Comparison of ENCODE assay signal across 12 cellular contexts in the genomic region with DNA sequence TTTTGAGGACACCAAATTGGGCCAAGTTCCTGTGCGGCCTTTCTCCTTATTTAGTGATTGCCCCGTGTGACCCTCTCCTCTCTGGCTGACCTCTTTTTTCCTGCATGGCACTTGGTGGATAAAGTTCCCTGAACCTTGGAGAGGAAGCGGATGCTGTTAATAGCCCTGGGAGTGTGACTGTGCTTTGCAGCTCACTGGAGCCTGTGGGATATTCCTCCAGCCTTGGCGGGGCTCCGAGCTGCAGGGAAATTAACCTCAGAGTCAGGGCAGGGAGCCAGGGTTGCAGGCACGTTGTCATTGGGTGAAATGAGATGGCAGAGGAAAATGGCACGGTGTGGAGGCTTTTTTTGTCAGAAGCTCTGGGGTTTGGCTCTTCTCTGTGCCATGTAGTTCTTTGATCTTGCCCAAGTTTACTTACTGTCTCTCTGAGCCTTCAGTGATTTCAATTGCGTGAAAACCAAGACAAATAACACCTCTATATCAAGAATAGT. TPM values are rescaled to one million over a fixed set of nuclear protein-coding genes. Genes with fewer than 3 reads are reported as not detected.
DNase-seq lines count a peak whose midpoint lies in the region; ATAC-seq and TF ChIP-seq lines count a peak whose summit lies in the region.
"Had no signal": no experiment of that assay in that cellular context is flagged by ENCODE, and none has a peak within 500 bp of the region (broad histone marks: within the 10 kb centered on the region; RNA-seq: fewer than 3 reads in every experiment).

No MANE protein-coding gene starts in this region.

- peak overlapping the region; percentile 34; the same call in 1 of the 2 replicates for H2AK5ac ChIP-seq in IMR-90 (ENCODE audit: low read depth, low read length)

- DNase-seq in IMR-90 (peak; percentile 60), dermis microvascular lymphatic vessel endothelial cell (ENCODE audit: low read depth in 2 of 2) (peak; percentile 84 to 90), left kidney (ENCODE audit: low read depth, low spot score) (peak; percentile 55), testis (peak; percentile 42), spleen (no peak), SW480 (ENCODE audit: low spot score) (no peak), COLO668 (lab: John Stamatoyannopoulos, UW; ENCODE audit: unreplicated experiment) (no peak)
- DNase-seq: activated CD8-positive, alpha-beta memory T cell treated with anti-CD3 and anti-CD28 coated beads, Interleukin-2, amount 50 U/mL, for 48 hours; NCI-H187; stimulated activated CD4-positive, alpha-beta T cell treated with anti-CD3 and anti-CD28 coated beads, Interleukin-2, amount 100 ng/mL, for 24 hours had no signal

- no peaks in the 10 kb centered on the region for H3K9me3 ChIP-seq in IMR-90 (ENCODE audit: control insufficient read depth, insufficient read depth, low read length)
- H3K9me3 ChIP-seq in testis: no peaks in the 10 kb centered on the region
- H3K9me3 ChIP-seq in spleen: no peaks in the 10 kb centered on the region

- TF ChIP-seq CTCF in IMR-90 (conservative IDR thresholded peaks at IDR 0.05; ENCODE audit: low read depth, low read length) (no peak), testis (IDR thresholded peaks at IDR 0.05) (no peak), spleen (IDR thresholded peaks at IDR 0.05 in 8 of 11, conservative IDR thresholded peaks at IDR 0.05 in 3 of 11) (no peak)

- ATAC-seq in IMR-90 (ENCODE audit: low read depth) (no peak), GM21367 (IDR thresholded peaks at IDR 0.05; ENCODE audit: unreplicated experiment) (no peak)

- 20% methylated on average over 1 of the region's 8 CpGs; no CpG with 5 or more reads in 1 of the 2 experiments for WGBS in IMR-90 (ENCODE audit: extremely low coverage in 2 of 2, insufficient read length in 1 of 2), 2 experiments
- 14 to 33% methylated on average over 8 of the region's 8 CpGs for WGBS in testis, 2 donors
- WGBS in spleen, 5 donors: 23 to 42% (median 35%) methylated on average over 8 of the region's 8 CpGs

- peak overlapping the region; percentile 91 for H3K4ac ChIP-seq in IMR-90 (ENCODE audit: low read depth, low read length)

- H3K4me2 ChIP-seq in IMR-90 (ENCODE audit: low read depth, low read length): no peak overlapping the region; the same call in 1 of the 2 replicates

- TF ChIP-seq POLR2A in IMR-90 (IDR thresholded peaks at IDR 0.05; ENCODE audit: low read depth, low read length): no peak
- no peak for TF ChIP-seq POLR2A in testis (IDR thresholded peaks at IDR 0.05)
- no peak for TF ChIP-seq POLR2A in spleen (IDR thresholded peaks at IDR 0.05)

- BruUV-seq in IMR-90 (replicated peaks; lab: Mats Ljungman, UMichigan): no TSS peak

- POLR2A ChIA-PET in IMR-90 (lab: Charles Lee; ENCODE audit: unreplicated experiment): no interaction called here

- no peak for TF ChIP-seq RAD21 in IMR-90 (IDR thresholded peaks at IDR 0.05; ENCODE audit: low read length)

- in situ Hi-C loops in IMR-90 (cut with MboI; ENCODE audit: low sequenced_read_pairs): no loop called here

- CTCF ChIA-PET in IMR-90 (lab: Yijun Ruan, JAX): no interaction called here

- H2BK15ac ChIP-seq in IMR-90 (ENCODE audit: low read depth, low read length): peak overlapping the region; percentile 94; the same call in 2 of the 3 replicates

- H2BK5ac ChIP-seq in IMR-90 (ENCODE audit: low read depth, low read length, poor library complexity, severe bottlenecking): peak overlapping the region; percentile 65

- H2AK9ac ChIP-seq in IMR-90 (replicated peaks; ENCODE audit: low read depth, low read length, poor library complexity): peak overlapping the region; percentile 12

- peak overlapping the region; percentile 81 for H2BK120ac ChIP-seq in IMR-90 (ENCODE audit: low read depth, low read length)

- H3K27me3 ChIP-seq in IMR-90 (ENCODE audit: control insufficient read depth, insufficient read depth, low read length): no peaks in the 10 kb centered on the region
- H3K27me3 ChIP-seq in testis: no peaks in the 10 kb centered on the region
- peaks cover 0 to 39% (median 0%) of the 10 kb centered on the region in 7 donors for H3K27me3 ChIP-seq in spleen (replicated peaks in 1 of 7)

- no peaks in the 10 kb centered on the region for H3K79me1 ChIP-seq in IMR-90 (ENCODE audit: low read depth in 1 of 2, low read length in 2 of 2)

- peak overlapping the region; percentile 46; the same call in 1 of the 2 replicates for H3K9ac ChIP-seq in IMR-90 (ENCODE audit: low read depth, low read length)

- intact Hi-C loops in IMR-90 (cut with micrococcal nuclease): loop anchor here (5.0 kb wide), 3 partner anchors 197 to 488 kb away; no protein-coding TSS in a partner anchor
- intact Hi-C loops in testis (cut with DNase I; ENCODE audit: low total_unique reads): no loop called here
- intact Hi-C loops in spleen (cut with DNase I; ENCODE audit: low total_unique reads): no loop called here

- dilution Hi-C loops in IMR-90 (cut with HindIII; ENCODE audit: low sequenced_read_pairs, unreplicated experiment): no loop called here

- peaks cover 16% of the 10 kb centered on the region for H3K9me1 ChIP-seq in IMR-90 (ENCODE audit: insufficient read depth, low read length)

- H4K20me1 ChIP-seq in IMR-90 (ENCODE audit: insufficient read depth, low read length): no peaks in the 10 kb centered on the region

- peak overlapping the region; percentile 92 for H2BK20ac ChIP-seq in IMR-90 (ENCODE audit: low read depth, low read length)

- peak overlapping the region; percentile 79 for H4K91ac ChIP-seq in IMR-90 (ENCODE audit: insufficient read depth, low read depth, low read length)

- peaks cover 23% of the 10 kb centered on the region for H3K4me1 ChIP-seq in IMR-90 (ENCODE audit: control insufficient read depth, insufficient read depth, low read length)
- H3K4me1 ChIP-seq in testis: peaks cover 14% of the 10 kb centered on the region
- H3K4me1 ChIP-seq in spleen: peaks cover 0 to 13% (median 4%) of the 10 kb centered on the region in 6 donors

- H4K8ac ChIP-seq in IMR-90 (ENCODE audit: low read depth in 2 of 2, low read length in 2 of 2): peak overlapping the region; percentile 65 to 88

- H3K14ac ChIP-seq in IMR-90 (replicated peaks; ENCODE audit: low read depth, low read length): peak overlapping the region; percentile 61

- peak overlapping the region; percentile 95 for H3K18ac ChIP-seq in IMR-90 (ENCODE audit: low read depth, low read length)

- H3K56ac ChIP-seq in IMR-90 (ENCODE audit: extremely low read depth, insufficient read depth, low read length): peak overlapping the region; percentile 34; the same call in 1 of the 2 replicates

- peak overlapping the region; percentile 93 for H4K5ac ChIP-seq in IMR-90 (ENCODE audit: low read depth, low read length)

- peak overlapping the region; percentile 59; the same call in 1 of the 2 replicates for H3K23ac ChIP-seq in IMR-90 (ENCODE audit: low read depth, low read length)

- H3K27ac ChIP-seq in IMR-90 (ENCODE audit: insufficient read depth, low read length): peak overlapping the region; percentile 66; the same call in 1 of the 2 replicates
- no peak overlapping the region for H3K27ac ChIP-seq in testis
- peak overlapping the region in 2 of 8 donors; percentile 22 to 74 for H3K27ac ChIP-seq in spleen

- H3K4me3 ChIP-seq in IMR-90 (ENCODE audit: insufficient read depth, low read depth, low read length): no peak overlapping the region
- H3K4me3 ChIP-seq in testis: no peak overlapping the region
- H3K4me3 ChIP-seq in spleen: no peak overlapping the region

- H3K36me3 ChIP-seq in IMR-90 (ENCODE audit: control insufficient read depth, insufficient read depth, low read length): no peaks in the 10 kb centered on the region
- H3K36me3 ChIP-seq in testis (ENCODE audit: low read depth, missing control alignments): no peaks in the 10 kb centered on the region
- H3K36me3 ChIP-seq in spleen: no peaks in the 10 kb centered on the region

- peak overlapping the region; percentile 78 for H2AFZ ChIP-seq in IMR-90 (replicated peaks; ENCODE audit: low read length, poor library complexity)

TF ChIP-seq in IMR-90, 13 proteins besides CTCF, POLR2A, EP300 and RAD21:
- TF ChIP-seq RFX5 (IDR thresholded peaks at IDR 0.05; ENCODE audit: low read depth, low read length) (no peak), MAFK (IDR thresholded peaks at IDR 0.05; ENCODE audit: low read depth, low read length) (no peak), CEBPB (IDR thresholded peaks at IDR 0.05; ENCODE audit: low read depth, low read length) (peak; percentile 88), BHLHE40 (IDR thresholded peaks at IDR 0.05; ENCODE audit: low read depth, low read length) (no peak)
- TF ChIP-seq, protein P1, sequence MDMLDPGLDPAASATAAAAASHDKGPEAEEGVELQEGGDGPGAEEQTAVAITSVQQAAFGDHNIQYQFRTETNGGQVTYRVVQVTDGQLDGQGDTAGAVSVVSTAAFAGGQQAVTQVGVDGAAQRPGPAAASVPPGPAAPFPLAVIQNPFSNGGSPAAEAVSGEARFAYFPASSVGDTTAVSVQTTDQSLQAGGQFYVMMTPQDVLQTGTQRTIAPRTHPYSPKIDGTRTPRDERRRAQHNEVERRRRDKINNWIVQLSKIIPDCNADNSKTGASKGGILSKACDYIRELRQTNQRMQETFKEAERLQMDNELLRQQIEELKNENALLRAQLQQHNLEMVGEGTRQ (IDR thresholded peaks at IDR 0.05; ENCODE audit: low read depth, low read length): no peak

RNA-seq across cellular contexts. Expression of a gene that starts 1.0 kb away (rescaled TPM):
- total RNA-seq in IMR-90 (2012; rRNA removed): not detected in 2 replicates
- polyA plus RNA-seq in IMR-90 (2012; rRNA removed): not detected in 2 replicates
- not detected in 2 replicates for polyA plus RNA-seq in IMR-90 (2012; cell fraction: cytosol; rRNA removed)
- polyA plus RNA-seq in IMR-90 (2012; cell fraction: nucleus; rRNA removed; ENCODE audit: low replicate concordance): not detected in 2 replicates
- total RNA-seq in dermis microvascular lymphatic vessel endothelial cell: not detected in 2 replicates
- under 1 TPM; 0.12 to 0.71 TPM for total RNA-seq in testis
- polyA plus RNA-seq in testis (ENCODE audit: insufficient read depth, low read depth, low replicate concordance): 0.15 TPM
- not detected for total RNA-seq in spleen
- not detected for polyA plus RNA-seq in spleen
- total RNA-seq: SK-MEL-5 had no signal

RNA-seq across cellular contexts. Expression of a gene that starts 6.1 kb away (rescaled TPM):
- total RNA-seq in IMR-90 (2012; rRNA removed) (not detected in 2 replicates), dermis microvascular lymphatic vessel endothelial cell (not detected in 2 replicates), testis (under 1 TPM in 1 of 2 donors, not detected in 1; 0.31 TPM), spleen (not detected)
- polyA plus RNA-seq in IMR-90 (2012; rRNA removed) (not detected in 2 replicates), testis (ENCODE audit: insufficient read depth, low read depth, low replicate concordance) (not detected), spleen (not detected)
- polyA plus RNA-seq in IMR-90 (2012; cell fraction: cytosol; rRNA removed): not detected in 2 replicates
- not detected in 2 replicates for polyA plus RNA-seq in IMR-90 (2012; cell fraction: nucleus; rRNA removed; ENCODE audit: low replicate concordance)
- total RNA-seq: SK-MEL-5 had no signal

Comparison
In these comparisons a context has a peak if more than half of its experiments do, and no peak if none do; other contexts are left out.
1. DNase-seq: peak in IMR-90 (single experiment), dermis microvascular lymphatic vessel endothelial cell (2 of 2), left kidney (single experiment) and testis (single experiment); none in spleen (single experiment), SW480 (single experiment) and COLO668 (single experiment).